Comparison of ENCODE assay signal across 1 cellular context in genomic region chr2:11932053-11932512, GRCh38.
TF ChIP-seq lines count a peak whose summit lies in the region.

No MANE protein-coding gene starts in this region.

TF ChIP-seq in GM23338, 12 proteins besides CTCF, POLR2A, EP300 and RAD21 (continued from another document):
- TF ChIP-seq ZNF462 (CRISPR knock-in tag; IDR thresholded peaks at IDR 0.05) = no peak
- TF ChIP-seq STAT1 (IDR thresholded peaks at IDR 0.05; ENCODE audit: unreplicated experiment) = no peak
- no peak for TF ChIP-seq EZH2phosphoT487 (IDR thresholded peaks at IDR 0.05; ENCODE audit: unreplicated experiment)
- TF ChIP-seq CREB1 (CRISPR knock-in tag; IDR thresholded peaks at IDR 0.05; ENCODE audit: low read depth) = no peak
